Comparison of ENCODE assay signal across 17 cellular contexts in the genomic region with DNA sequence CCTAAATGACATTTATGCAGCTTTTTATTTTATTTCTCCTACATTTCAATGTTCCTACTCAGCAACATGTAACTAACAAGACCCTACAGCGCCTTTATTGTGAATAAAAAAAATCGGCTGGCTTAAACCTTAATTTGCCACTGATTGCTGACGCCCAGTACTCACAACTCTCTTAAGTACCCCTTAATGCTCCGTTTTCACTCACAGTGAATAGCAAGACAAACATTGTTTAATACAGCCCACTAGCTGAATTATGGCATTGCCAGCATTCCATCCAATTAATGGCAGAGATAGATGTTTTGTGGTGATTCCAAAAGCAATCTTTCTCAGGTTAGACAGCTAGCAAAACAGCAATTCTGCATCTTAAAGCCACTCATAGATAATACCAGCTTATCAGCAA.
"Had no signal": no experiment of that assay in that cellular context is flagged by ENCODE, and none has a peak within 500 bp of the region (broad histone marks: within the 10 kb centered on the region; RNA-seq: fewer than 3 reads in every experiment).

No MANE protein-coding gene starts in this region.

- H3K4me1 ChIP-seq: ascending aorta, breast epithelium, spleen had no signal

- H3K27ac ChIP-seq: ascending aorta, breast epithelium, coronary artery, spleen had no signal

- H3K4me1 Mint-ChIP-seq: activated CD4-positive, alpha-beta T cell treated with anti-CD3 and anti-CD28 coated beads, Interleukin-2, amount 10 ng/mL, durations not matched to agents 7 days and 5 days; activated naive CD4-positive, alpha-beta T cell treated with anti-CD3 and anti-CD28 coated beads, Interleukin-2, amount 50 U/mL, for 24 hours; stimulated activated naive B cell treated with anti-CD40 and anti-IgM and Interleukin-4, amounts not matched to agents 10 μg/mL and 1 μg/mL and 100 μg/mL, for 72 hours had no signal

- H3K9me3 ChIP-seq: ascending aorta, breast epithelium, spleen had no signal

- H3K36me3 Mint-ChIP-seq: activated naive CD4-positive, alpha-beta T cell treated with anti-CD3 and anti-CD28 coated beads, Interleukin-2, amount 50 U/mL, for 24 hours; mesothelial cell of epicardium; stimulated activated naive B cell treated with anti-CD40 and anti-IgM and Interleukin-4, amounts not matched to agents 10 μg/mL and 1 μg/mL and 100 μg/mL, for 72 hours had no signal

- H3K4me3 ChIP-seq: ascending aorta, breast epithelium, coronary artery, spleen had no signal

- H3K27me3 Mint-ChIP-seq: activated CD4-positive, alpha-beta T cell treated with anti-CD3 and anti-CD28 coated beads, Interleukin-2, amount 10 ng/mL, durations not matched to agents 7 days and 5 days; stimulated activated naive B cell treated with anti-CD40 and anti-IgM and Interleukin-4, amounts not matched to agents 10 μg/mL and 1 μg/mL and 100 μg/mL, for 72 hours had no signal

- DNase-seq: activated CD4-positive, alpha-beta T cell treated with anti-CD3 and anti-CD28 coated beads, Interleukin-2, amount 10 ng/mL, durations not matched to agents 7 days and 5 days; activated CD8-positive, alpha-beta memory T cell treated with anti-CD3 and anti-CD28 coated beads, Interleukin-2, amount 50 U/mL, for 4 hours; activated T-cell treated with anti-CD3 and anti-CD28 coated beads, Interleukin-2, amount 50 U/mL, for 4 hours; foreskin melanocyte; head of caudate nucleus; nephron progenitor cell; nucleus accumbens; posterior cingulate gyrus; retina; spleen; stimulated activated CD4-positive, alpha-beta T cell treated with anti-CD3 and anti-CD28 coated beads, Interleukin-4, amount 100 ng/mL, for 4 hours; stimulated activated naive B cell treated with anti-CD40 and anti-IgM and Interleukin-4, amounts not matched to agents 10 μg/mL and 1 μg/mL and 100 μg/mL, for 72 hours had no signal

- H3K4me3 Mint-ChIP-seq: activated CD4-positive, alpha-beta T cell treated with anti-CD3 and anti-CD28 coated beads, Interleukin-2, amount 10 ng/mL, durations not matched to agents 7 days and 5 days; activated naive CD4-positive, alpha-beta T cell treated with anti-CD3 and anti-CD28 coated beads, Interleukin-2, amount 50 U/mL, for 24 hours; activated T-cell treated with anti-CD3 and anti-CD28 coated beads, Interleukin-2, amount 50 U/mL, for 4 hours; mesothelial cell of epicardium; nephron progenitor cell; stimulated activated naive B cell treated with anti-CD40 and anti-IgM and Interleukin-4, amounts not matched to agents 10 μg/mL and 1 μg/mL and 100 μg/mL, for 72 hours had no signal

- H3K9me3 Mint-ChIP-seq: activated CD4-positive, alpha-beta T cell treated with anti-CD3 and anti-CD28 coated beads, Interleukin-2, amount 10 ng/mL, durations not matched to agents 7 days and 5 days; activated naive CD4-positive, alpha-beta T cell treated with anti-CD3 and anti-CD28 coated beads, Interleukin-2, amount 50 U/mL, for 24 hours; mesothelial cell of epicardium had no signal

- H3K27ac Mint-ChIP-seq: activated CD4-positive, alpha-beta T cell treated with anti-CD3 and anti-CD28 coated beads, Interleukin-2, amount 10 ng/mL, durations not matched to agents 7 days and 5 days; activated naive CD4-positive, alpha-beta T cell treated with anti-CD3 and anti-CD28 coated beads, Interleukin-2, amount 50 U/mL, for 24 hours; mesothelial cell of epicardium; nephron progenitor cell; stimulated activated naive B cell treated with anti-CD40 and anti-IgM and Interleukin-4, amounts not matched to agents 10 μg/mL and 1 μg/mL and 100 μg/mL, for 72 hours had no signal

- H3K27me3 ChIP-seq: ascending aorta, breast epithelium, spleen had no signal

- H3K36me3 ChIP-seq: ascending aorta, breast epithelium, spleen had no signal
